Comparison of ENCODE assay signal across 1 cellular context in genomic region chr3:155753038-155753647, GRCh38.
TF ChIP-seq lines count a peak whose summit lies in the region.

No MANE protein-coding gene starts in this region.

TF ChIP-seq in IMR-90, 13 proteins besides CTCF, POLR2A, EP300 and RAD21:
- TF ChIP-seq SMC3 (IDR thresholded peaks at IDR 0.05; ENCODE audit: low read depth, low read length): peak; percentile 34; the same call in 1 of the 2 replicates
- no peak for TF ChIP-seq CHD1 (IDR thresholded peaks at IDR 0.05; ENCODE audit: low read depth, low read length)
